Comparison of ENCODE assay signal across 12 cellular contexts in genomic region chr2:138711812-138712211, GRCh38.
A peak's percentile ranks its signal among the peaks of the same experiment; 100 is the strongest.
DNase-seq lines count a peak whose midpoint lies in the region; ATAC-seq and TF ChIP-seq lines count a peak whose summit lies in the region.
"Had no signal": no experiment of that assay in that cellular context is flagged by ENCODE, and none has a peak within 500 bp of the region (broad histone marks: within the 10 kb centered on the region; RNA-seq: fewer than 3 reads in every experiment).

No MANE protein-coding gene starts in this region.

- TF ChIP-seq POLR2A in GM18505 (IDR thresholded peaks at IDR 0.05; ENCODE audit: borderline replicate concordance, extremely low read depth, insufficient read depth, insufficient read length): no peak

- CTCF ChIA-PET in HEK293T (lab: Yijun Ruan, JAX): no interaction called here

- H3K27ac ChIP-seq in caudate nucleus (ENCODE audit: low read depth, low read length): no peak overlapping the region
- H3K27ac ChIP-seq: BLaER1 treated with 17β-estradiol and CSF1 and Interleukin-3, amounts not matched to agents 10 nM and 100 nM; breast epithelium had no signal

- POLR2A ChIA-PET in HEK293T (lab: Yijun Ruan, JAX): no interaction called here

- ATAC-seq in GM18505 (IDR thresholded peaks at IDR 0.05; ENCODE audit: unreplicated experiment) (peak; percentile 54), GM19455 (IDR thresholded peaks at IDR 0.05; ENCODE audit: unreplicated experiment) (peak; percentile 47), HG02884 (IDR thresholded peaks at IDR 0.05; ENCODE audit: unreplicated experiment) (peak; percentile 24), HG03558 (IDR thresholded peaks at IDR 0.05; ENCODE audit: extremely low read depth, unreplicated experiment) (peak; percentile 28)

- DNase-seq in caudate nucleus (lab: John Stamatoyannopoulos, UW) (no peak), Ammon's horn (ENCODE audit: low spot score) (no peak), activated gamma-delta T cell (lab: John Stamatoyannopoulos, UW) (no peak), HEK293T (ENCODE audit: extremely low spot score) (no peak)
- DNase-seq: NCI-H1105, T1000 had no signal

TF ChIP-seq in HEK293T, 16 proteins besides CTCF, POLR2A, EP300 and RAD21:
- TF ChIP-seq NFRKB (IDR thresholded peaks at IDR 0.05): no peak
